23 cellular contexts compared by ENCODE assay signal in the genomic region with DNA sequence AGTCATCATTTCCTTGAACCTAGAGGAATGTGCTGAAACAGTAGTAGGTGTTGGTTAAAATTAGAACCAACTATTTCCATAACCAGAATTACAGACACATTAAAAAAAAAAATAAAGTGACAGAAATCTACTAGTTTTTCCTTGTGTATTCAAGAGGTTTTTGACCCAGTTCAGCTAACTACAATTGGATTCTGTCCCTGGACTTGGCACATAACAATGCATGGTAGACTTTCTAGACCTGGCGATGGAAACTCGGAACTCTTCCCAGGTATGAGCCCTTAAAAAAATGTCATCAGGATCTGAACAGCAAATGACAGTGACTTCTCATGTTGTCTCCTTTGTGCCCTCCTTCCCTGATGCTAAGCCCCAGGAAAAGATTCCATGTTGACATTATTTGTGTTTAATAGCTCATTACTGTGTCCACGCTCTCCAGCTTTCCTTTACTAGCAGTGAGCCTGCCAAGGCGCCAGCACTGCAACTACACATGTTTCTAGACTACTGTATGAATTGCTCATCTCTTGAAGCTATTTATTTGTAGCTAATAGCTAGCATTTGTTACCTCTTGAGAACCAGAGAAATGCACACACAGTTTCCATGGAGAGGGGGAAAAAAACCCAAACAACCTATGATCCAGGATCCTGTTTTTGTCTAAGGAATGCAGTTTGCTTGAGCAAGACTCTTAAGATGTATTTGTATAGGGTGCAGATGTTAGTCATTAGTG.
DNase-seq lines count a peak whose midpoint lies in the region; ATAC-seq, FAIRE-seq and TF ChIP-seq lines count a peak whose summit lies in the region.
"Had no signal": no experiment of that assay in that cellular context is flagged by ENCODE, and none has a peak within 500 bp of the region (broad histone marks: within the 10 kb centered on the region; RNA-seq: fewer than 3 reads in every experiment).

No MANE protein-coding gene starts in this region.

- FAIRE-seq in A204.1 (lab: Jason Lieb, UNC) (peak; percentile 21), GM12892 (lab: Jason Lieb, UNC) (peak; percentile 66)
- FAIRE-seq: colon, TTC549 had no signal

- DNase-seq in GM12892 (ENCODE audit: insufficient read length) (no peak), right lobe of liver (no peak), MV-4-11 (lab: John Stamatoyannopoulos, UW) (no peak), SK-N-DZ (ENCODE audit: low spot score) (no peak), cardiac septum (ENCODE audit: low spot score) (no peak), Kasumi-1 (lab: John Stamatoyannopoulos, UW) (no peak)
- DNase-seq: activated CD4-positive, alpha-beta T cell treated with anti-CD3 and anti-CD28 coated beads for 1 hour; CD8-positive, alpha-beta T cell; DMS79; heart right ventricle; immature natural killer cell; NCI-H187; NCI-H510A; occipital lobe; right cardiac atrium; stimulated activated CD4-positive, alpha-beta T cell treated with anti-CD3 and anti-CD28 coated beads, Interleukin-15, amount 100 ng/mL, for 24 hours had no signal

- no peaks in the 10 kb centered on the region for H3K27me3 ChIP-seq in right lobe of liver
- H3K27me3 ChIP-seq: heart right ventricle had no signal

- no peaks in the 10 kb centered on the region for H3K36me3 ChIP-seq in right lobe of liver
- H3K36me3 ChIP-seq: heart right ventricle had no signal

- ATAC-seq in right lobe of liver = peak; percentile 51 to 65 (median 60)
- ATAC-seq: activated naive CD4-positive, alpha-beta T cell treated with anti-CD3 and anti-CD28 coated beads, Interleukin-2, amount 50 U/mL, for 72 hours; CD8-positive, alpha-beta T cell; heart right ventricle; right cardiac atrium had no signal

- no peak for TF ChIP-seq CTCF in right lobe of liver (IDR thresholded peaks at IDR 0.05)

- TF ChIP-seq POLR2A in GM12892 (IDR thresholded peaks at IDR 0.05; ENCODE audit: low read depth, low read length) (no peak), right lobe of liver (IDR thresholded peaks at IDR 0.05) (no peak)

- WGBS in right lobe of liver (ENCODE audit: insufficient coverage, low coverage, low lambda C conversion rate, missing lambda C conversion rate) = 56% methylated on average over 3 of the region's 4 CpGs

- intact Hi-C loops in right lobe of liver (cut with DNase I) (no loop called here), cardiac septum (cut with DNase I) (no loop called here)

- no peaks in the 10 kb centered on the region for H3K4me1 ChIP-seq in right lobe of liver

- H3K27ac ChIP-seq in cingulate gyrus (ENCODE audit: low read depth, low read length) (peak overlapping the region; percentile 4), right lobe of liver (no peak overlapping the region)
- H3K27ac ChIP-seq: heart right ventricle, RWPE1 had no signal

- no peak overlapping the region for H3K4me3 ChIP-seq in right lobe of liver
- H3K4me3 ChIP-seq: heart right ventricle, lung had no signal

- H3K9me3 ChIP-seq in right lobe of liver = no peaks in the 10 kb centered on the region
- H3K9me3 ChIP-seq: heart right ventricle had no signal
